Comparison of ENCODE assay signal across 24 cellular contexts in genomic region chr4:6058531-6059374, GRCh38. TPM values are rescaled to one million over a fixed set of nuclear protein-coding genes. Genes with fewer than 3 reads are reported as not detected.
DNase-seq lines count a peak whose midpoint lies in the region; ATAC-seq, FAIRE-seq and TF ChIP-seq lines count a peak whose summit lies in the region.
"Had no signal": no experiment of that assay in that cellular context is flagged by ENCODE, and none has a peak within 500 bp of the region (broad histone marks: within the 10 kb centered on the region; RNA-seq: fewer than 3 reads in every experiment).

No MANE protein-coding gene starts in this region.

- under 1% methylated on average over 12 of the region's 12 CpGs for WGBS in K562 (ENCODE audit: insufficient coverage, low coverage, missing lambda C conversion rate)
- 91 to 94% methylated on average over 12 of the region's 12 CpGs for WGBS in sigmoid colon, 2 donors

- TF ChIP-seq EP300 in K562 (IDR thresholded peaks at IDR 0.05; ENCODE audit: low read length): no peak
- no peak for TF ChIP-seq EP300 in sigmoid colon (IDR thresholded peaks at IDR 0.05)

- ATAC-seq in K562 (no peak), HG02763 (IDR thresholded peaks at IDR 0.05; ENCODE audit: unreplicated experiment) (no peak)
- ATAC-seq: CD8-positive, alpha-beta T cell; Right ventricle myocardium inferior; T-helper 17 cell had no signal

- H3K27ac ChIP-seq in HEK293 (ENCODE audit: extremely low read depth, low read depth, low read length): no peak overlapping the region
- no peak overlapping the region for H3K27ac ChIP-seq in K562 (ENCODE audit: extremely low read depth, low read depth, low read length)
- H3K27ac ChIP-seq in sigmoid colon: no peak overlapping the region
- H3K27ac ChIP-seq: 22Rv1 had no signal

- intact Hi-C loops in K562 (cut with micrococcal nuclease) (no loop called here), sigmoid colon (cut with DNase I) (no loop called here)

- in situ Hi-C loops in K562 (cut with MboI): no loop called here

- no peaks in the 10 kb centered on the region for H3K79me2 ChIP-seq in K562 (ENCODE audit: control insufficient read depth, insufficient read depth, low read length)

- no peak for FAIRE-seq in K562 (lab: Jason Lieb, UNC)
- FAIRE-seq: GM12891 had no signal

- H3K27me3 ChIP-seq in K562 (ENCODE audit: control insufficient read depth in 2 of 2, insufficient read depth in 2 of 2, low read length in 2 of 2) (no peaks in the 10 kb centered on the region; a peak in 1 of 5 replicates), sigmoid colon (no peaks in the 10 kb centered on the region)

- CTCF ChIA-PET in HEK293 (lab: Yijun Ruan, JAX): no interaction called here
- CTCF ChIA-PET in K562 (lab: Yijun Ruan, JAX; ENCODE audit: low intra/inter-chr PET ratio): no interaction called here

- POLR2A ChIA-PET in HEK293 (lab: Yijun Ruan, JAX) (no interaction called here), K562 (lab: Yijun Ruan, JAX) (interaction anchor here (0.5 kb wide), 1 partner anchor 8 kb away, joined by 3 read pairs; no protein-coding TSS in a partner anchor)

- TF ChIP-seq RAD21 in K562 (CRISPR knock-in tag; conservative IDR thresholded peaks at IDR 0.05 in 1 of 2, IDR thresholded peaks at IDR 0.05 in 1 of 2): no peak

- H3K4me1 ChIP-seq in HEK293 (ENCODE audit: control insufficient read depth, insufficient read depth, low read length) (no peaks in the 10 kb centered on the region), K562 (replicated peaks in 1 of 2; ENCODE audit: control insufficient read depth in 2 of 2, insufficient read depth in 2 of 2, low read length in 2 of 2) (no peaks in the 10 kb centered on the region), sigmoid colon (no peaks in the 10 kb centered on the region)
- H3K4me1 ChIP-seq: HAP-1 had no signal

- no peaks in the 10 kb centered on the region for H3K9me1 ChIP-seq in K562 (ENCODE audit: control insufficient read depth, insufficient read depth, low read length)

- H3K36me3 ChIP-seq in HEK293 (ENCODE audit: control insufficient read depth in 2 of 2, insufficient read depth in 1 of 2, low read length in 2 of 2) (no peaks in the 10 kb centered on the region), K562 (ENCODE audit: control insufficient read depth, insufficient read depth, low read length) (no peaks in the 10 kb centered on the region), sigmoid colon (no peaks in the 10 kb centered on the region)
- H3K36me3 ChIP-seq: HAP-1 had no signal

- no peak overlapping the region for H3K4me3 ChIP-seq in HEK293 (ENCODE audit: low read depth, low read length)
- H3K4me3 ChIP-seq in K562: no peak overlapping the region
- H3K4me3 ChIP-seq in sigmoid colon: no peak overlapping the region
- H3K4me3 ChIP-seq: HAP-1 had no signal

- H3K9me3 ChIP-seq in HEK293 (ENCODE audit: control insufficient read depth, insufficient read depth, low read depth, low read length): no peaks in the 10 kb centered on the region
- no peaks in the 10 kb centered on the region; the same call in 1 of the 2 replicates for H3K9me3 ChIP-seq in K562 (replicated peaks; ENCODE audit: control insufficient read depth, insufficient read depth, low read depth, low read length)
- H3K9me3 ChIP-seq in sigmoid colon: peaks cover 14 to 25% (median 20%) of the 10 kb centered on the region in 4 donors
- H3K9me3 ChIP-seq: HAP-1 had no signal

- H3K9ac ChIP-seq in K562 (ENCODE audit: insufficient read depth in 1 of 2, low read depth in 2 of 2, low read length in 2 of 2): no peak overlapping the region

- DNase-seq in DMS 273 (lab: John Stamatoyannopoulos, UW; ENCODE audit: unreplicated experiment) (peak; percentile 6), DMS 273 treated with DMSO at 0.1 percent for 48 hours (lab: John Stamatoyannopoulos, UW) (no peak), K562 (ENCODE audit: extremely low read depth in 1 of 4, low spot score in 3 of 4) (no peak), sigmoid colon (peak; percentile 7), DMS153 treated with DMSO at 0.1 percent for 48 hours (lab: John Stamatoyannopoulos, UW; ENCODE audit: unreplicated experiment) (no peak)
- DNase-seq in effector CD4-positive, alpha-beta T cell: no peak
- DNase-seq: ACHN; C1 segment of cervical spinal cord; CD8-positive, alpha-beta T cell; DMS79 treated with DMSO at 0.1 percent for 48 hours; MM.1S; NCI-H1092; NCI-H1436; NCI-H187 treated with DMSO at 0.1 percent for 48 hours; NCI-H226; NCI-H510A treated with DMSO at 0.1 percent for 48 hours; SW 1271; T-helper 17 cell had no signal

- no TSS peak for BruUV-seq in K562 (replicated peaks; lab: Mats Ljungman, UMichigan)

- no peak for TF ChIP-seq POLR2A in K562 (conservative IDR thresholded peaks at IDR 0.05)
- no peak for TF ChIP-seq POLR2A in sigmoid colon (IDR thresholded peaks at IDR 0.05)

- H2AFZ ChIP-seq in K562 (ENCODE audit: low read depth, low read length): no peak overlapping the region

- H4K20me1 ChIP-seq in K562 (replicated peaks; ENCODE audit: control insufficient read depth, insufficient read depth, low read length): no peaks in the 10 kb centered on the region

- H3K4me2 ChIP-seq in K562 (ENCODE audit: insufficient read depth, low read length): no peak overlapping the region

- TF ChIP-seq CTCF in HEK293 (tag by site-specific recombination; IDR thresholded peaks at IDR 0.05): no peak
- no peak for TF ChIP-seq CTCF in K562 (IDR thresholded peaks at IDR 0.05 in 2 of 3, conservative IDR thresholded peaks at IDR 0.05 in 1 of 3; ENCODE audit: insufficient read depth in 2 of 3, low read depth in 1 of 3, low read length in 3 of 3)
- no peak for TF ChIP-seq CTCF in sigmoid colon (IDR thresholded peaks at IDR 0.05)

TF ChIP-seq in HEK293, 187 proteins besides CTCF, POLR2A, EP300 and RAD21 (continues in another document):
- 0 out of 2 replicates have a peak, but pooled peaks have one; percentile 61 for TF ChIP-seq ZNF561 (tag by site-specific recombination; IDR thresholded peaks at IDR 0.05; ENCODE audit: borderline replicate concordance)
- no peak for TF ChIP-seq ZNF645 (tag by site-specific recombination; IDR thresholded peaks at IDR 0.05)
- no peak for TF ChIP-seq ZFP3 (tag by site-specific recombination; IDR thresholded peaks at IDR 0.05; ENCODE audit: low read depth)
- no peak for TF ChIP-seq MEIS1 (CRISPR knock-in tag; IDR thresholded peaks at IDR 0.05; ENCODE audit: borderline replicate concordance)
- TF ChIP-seq ZNF76 (tag by site-specific recombination; IDR thresholded peaks at IDR 0.05; ENCODE audit: borderline replicate concordance, low read depth): no peak
- TF ChIP-seq SETDB1 (IDR thresholded peaks at IDR 0.05; ENCODE audit: insufficient read length, low read length): peak; percentile 100
- peak; percentile 99 for TF ChIP-seq TRIM28 (IDR thresholded peaks at IDR 0.05; ENCODE audit: borderline replicate concordance, low read length)

TF ChIP-seq in K562, 482 proteins besides CTCF, POLR2A, EP300 and RAD21:
- TF ChIP-seq JUN (IDR thresholded peaks at IDR 0.05; ENCODE audit: borderline replicate concordance, low read depth, low read length): 0 out of 2 replicates have a peak, but pooled peaks have one; percentile 9
- no peak for TF ChIP-seq JUN (CRISPR knock-in tag; IDR thresholded peaks at IDR 0.05; ENCODE audit: borderline replicate concordance)
- peak; percentile 83; the same call in 1 of the 2 replicates for TF ChIP-seq CBX5 (IDR thresholded peaks at IDR 0.05; ENCODE audit: borderline replicate concordance, low read depth)
- TF ChIP-seq RBM34 (IDR thresholded peaks at IDR 0.05; ENCODE audit: borderline replicate concordance, insufficient read depth, low read length): no peak
- TF ChIP-seq CBX3 (IDR thresholded peaks at IDR 0.05; ENCODE audit: borderline replicate concordance in 1 of 2, low read length in 2 of 2): peak in 1 of 2 experiments; percentile 95; a peak in 2 of 3 replicates
- peak; percentile 90 for TF ChIP-seq TRIM28 (IDR thresholded peaks at IDR 0.05)
- TF ChIP-seq XRCC3 (IDR thresholded peaks at IDR 0.05): peak; percentile 59; the same call in 1 of the 2 replicates
- peak; percentile 93 for TF ChIP-seq ZNF280A (IDR thresholded peaks at IDR 0.05; ENCODE audit: low read depth, partially characterized antibody)
- TF ChIP-seq ZNF561 (CRISPR knock-in tag; conservative IDR thresholded peaks at IDR 0.05): peak; percentile 89
- no peak for TF ChIP-seq RBM22 (IDR thresholded peaks at IDR 0.05; ENCODE audit: low read depth, low read length, poor library complexity, severe bottlenecking)

RNA-seq across cellular contexts. Expression of gene C4orf50, which starts 40.5 kb away (rescaled TPM):
- total RNA-seq in K562 (2011; cell fraction: chromatin; rRNA removed; ENCODE audit: low replicate concordance): not detected in 2 replicates
- not detected in 2 replicates for total RNA-seq in K562 (2011; cell fraction: nucleolus; rRNA removed)
- total RNA-seq in K562 (2011; cell fraction: nucleoplasm; rRNA removed): not detected in 2 replicates
- not detected in 2 replicates for total RNA-seq in K562 (2014; rRNA removed)
- not detected in 2 replicates for total RNA-seq in K562 (2014; rRNA removed; fragmentation: Illumina TruSeq; extraction: Trizol)
- total RNA-seq in K562 (2015; rRNA removed; fragmentation: Illumina TruSeq; extraction: Trizol): not detected in 2 replicates
- total RNA-seq in K562 (2021): not detected in 2 replicates
- polyA plus RNA-seq in K562 (2011; rRNA removed): not detected in 2 replicates
- polyA plus RNA-seq in K562 (2011; cell fraction: cytosol; rRNA removed): not detected in 2 replicates
- not detected in 2 replicates for polyA plus RNA-seq in K562 (2011; cell fraction: nucleus; rRNA removed)
- not detected in 2 replicates for polyA plus RNA-seq in K562 (2012)
- polyA plus RNA-seq in K562 (2014; fragmentation: Illumina TruSeq; extraction: Trizol): not detected in 2 replicates
- polyA plus RNA-seq in K562 (2014; fragmentation: Nextera tagmentation; extraction: Ambion mirVana): not detected
- not detected in 2 replicates for polyA plus RNA-seq in K562 (2014; rRNA removed)
- not detected in 2 replicates for polyA minus RNA-seq in K562 (2011; rRNA and poly(A)+ RNA removed)
- not detected in 2 replicates for polyA minus RNA-seq in K562 (2011; cell fraction: cytosol; rRNA and poly(A)+ RNA removed)
- polyA minus RNA-seq in K562 (2011; cell fraction: nucleus; rRNA and poly(A)+ RNA removed): not detected in 2 replicates
- total RNA-seq in sigmoid colon: under 1 TPM; 0.16 to 0.83 (median 0.70) TPM
- polyA plus RNA-seq in sigmoid colon: under 1 TPM in 2 of 3 donors, not detected in 1; under 0.01 to 0.17 TPM
- total RNA-seq: Right ventricle myocardium inferior had no signal

Comparison
In these comparisons a context has a peak if more than half of its experiments do, and no peak if none do; other contexts are left out.
1. DNase-seq: peak in DMS 273 (single experiment) and sigmoid colon (single experiment); none in DMS 273 treated with DMSO at 0.1 percent for 48 hours (single experiment), K562 (0 of 4), DMS153 treated with DMSO at 0.1 percent for 48 hours (single experiment) and effector CD4-positive, alpha-beta T cell (single experiment).